8 cellular contexts compared by ENCODE assay signal in the genomic region with DNA sequence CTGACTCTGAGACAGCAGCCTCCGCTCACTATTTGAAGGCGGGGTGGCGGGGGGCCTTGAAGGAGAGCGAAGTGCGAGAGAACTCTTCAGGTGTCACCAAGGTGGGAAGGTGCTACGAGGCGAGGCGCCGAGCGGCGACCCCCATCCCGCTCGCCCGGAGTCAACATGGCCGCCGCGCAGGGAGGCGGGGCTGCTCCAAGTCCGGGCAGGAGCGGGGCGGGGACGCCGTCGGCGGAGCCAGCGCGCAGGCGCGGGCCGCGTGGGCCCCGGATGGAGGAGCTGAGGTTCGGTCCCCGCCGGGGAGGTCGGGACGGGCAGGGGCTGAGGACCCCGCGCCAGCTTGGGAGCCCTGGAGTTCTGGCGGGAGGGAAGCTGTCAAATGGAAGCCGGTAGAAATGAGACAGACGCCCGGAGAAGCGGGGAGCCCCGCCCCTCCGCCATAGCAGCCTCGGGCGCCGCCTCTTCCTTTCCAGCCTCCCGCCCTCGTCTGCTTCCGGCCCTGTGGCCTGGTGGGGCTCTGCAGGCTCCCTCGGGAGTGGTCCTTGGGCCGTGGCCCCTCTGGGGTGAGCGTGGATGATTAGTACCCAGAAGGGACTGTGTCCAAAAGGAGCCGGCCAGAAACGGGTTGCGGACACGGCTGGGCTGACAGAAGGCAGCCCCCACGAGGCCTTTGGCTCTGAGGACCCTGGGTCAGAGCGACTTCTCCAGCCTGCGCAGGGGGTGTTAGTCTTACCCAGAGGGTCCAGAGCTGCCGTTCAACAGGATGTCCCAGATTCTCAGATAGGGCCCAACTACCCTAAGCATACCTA. TPM values are rescaled to one million over a fixed set of nuclear protein-coding genes. Genes with fewer than 3 reads are reported as not detected.
A peak's percentile ranks its signal among the peaks of the same experiment; 100 is the strongest.
DNase-seq lines count a peak whose midpoint lies in the region; ATAC-seq, FAIRE-seq and TF ChIP-seq lines count a peak whose summit lies in the region.

A gene (plus strand): TSS at position 245 of the 809 bp plus-strand sequence. CDS start 2,866 bp downstream, outside the sequence.

- no peaks in the 10 kb centered on the region for H3K9me3 Mint-ChIP-seq in WTC11

- CTCF ChIA-PET in AG04449 (lab: Yijun Ruan, JAX) (interaction anchor here (0.7 to 9.4 kb wide), 35 partner anchors 9 to 287 kb away, joined by 3 to 509 read pairs (median 6); no protein-coding TSS in a partner anchor), WTC11 (lab: Charles Lee) (interaction anchor here (0.8 to 5.4 kb wide), 34 partner anchors 9 to 937 kb away, joined by 3 to 110 read pairs (median 5); a partner anchor contains a TSS)

- no peak for DNase-seq in AG04449 (ENCODE audit: low read depth, low spot score)
- DNase-seq in NCI-H2227 treated with DMSO at 0.1 percent for 48 hours (lab: John Stamatoyannopoulos, UW): peak; percentile 91
- peak; percentile 89 for DNase-seq in WTC11 (ENCODE audit: low spot score)
- DNase-seq in bronchial epithelial cell (ENCODE audit: low read depth): peak; percentile 58
- DNase-seq in islet precursor cell: peak; percentile 93
- peak; percentile 76 to 87 (median 77) for DNase-seq in stimulated activated CD4-positive, alpha-beta T cell treated with anti-CD3 and anti-CD28 coated beads, Interleukin-12 subunit alpha, Interleukin-12 subunit beta, amount 100 ng/mL, for 48 hours (ENCODE audit: low read depth in 2 of 3, low spot score in 1 of 3)

- no peaks in the 10 kb centered on the region; the same call in 1 of the 2 replicates for H3K27me3 Mint-ChIP-seq in WTC11 (ENCODE audit: low read depth)

- POLR2A ChIA-PET in AG04449 (lab: Yijun Ruan, JAX): interaction anchor here (0.6 to 2.5 kb wide), 10 partner anchors 8 to 182 kb away, joined by 3 to 34 read pairs (median 6); no protein-coding TSS in a partner anchor
- POLR2A ChIA-PET in WTC11 (lab: Charles Lee): interaction anchor here (0.6 to 3.0 kb wide), 9 partner anchors 11 to 257 kb away, joined by 3 to 19 read pairs (median 3); no protein-coding TSS in a partner anchor

- H3K4me3 Mint-ChIP-seq in WTC11: peak within 1 kb of the TSS; percentile 97

- no peaks in the 10 kb centered on the region for H3K27me3 ChIP-seq in bronchial epithelial cell (ENCODE audit: control insufficient read depth, insufficient read depth, low read length)

- peak within 1 kb of the TSS; percentile 73 for H3K4me3 ChIP-seq in AG04449 (ENCODE audit: low read depth, low read length)
- H3K4me3 ChIP-seq in bronchial epithelial cell (ENCODE audit: low read depth, low read length): peak within 1 kb of the TSS; percentile 62

- peak; percentile 28 for ATAC-seq in GM18870 (IDR thresholded peaks at IDR 0.05; ENCODE audit: unreplicated experiment)
- ATAC-seq in HG03108 (IDR thresholded peaks at IDR 0.05; ENCODE audit: unreplicated experiment): peak; percentile 48
- peak; percentile 60 for ATAC-seq in WTC11

- FAIRE-seq in bronchial epithelial cell (lab: Jason Lieb, UNC): no peak

- no peaks in the 10 kb centered on the region for H3K36me3 Mint-ChIP-seq in WTC11

- H3K4me1 Mint-ChIP-seq in WTC11: peaks cover 52% of the 10 kb centered on the region

- H3K27ac Mint-ChIP-seq in WTC11: peak within 1 kb of the TSS; percentile 98

- H3K36me3 ChIP-seq in bronchial epithelial cell (ENCODE audit: control insufficient read depth, insufficient read depth, low read length): no peaks in the 10 kb centered on the region

- TF ChIP-seq CTCF in AG04449 (IDR thresholded peaks at IDR 0.05; ENCODE audit: insufficient read depth, low read length, missing control alignments) (no peak), WTC11 (IDR thresholded peaks at IDR 0.05) (no peak), bronchial epithelial cell (IDR thresholded peaks at IDR 0.05; ENCODE audit: insufficient read depth, low read length, severe bottlenecking) (no peak)

TF ChIP-seq in WTC11, 78 proteins besides CTCF, POLR2A, EP300 and RAD21 (continues in another document):
- TF ChIP-seq SMAD4 (CRISPR knock-in tag; IDR thresholded peaks at IDR 0.05): no peak
- TF ChIP-seq, protein P1, sequence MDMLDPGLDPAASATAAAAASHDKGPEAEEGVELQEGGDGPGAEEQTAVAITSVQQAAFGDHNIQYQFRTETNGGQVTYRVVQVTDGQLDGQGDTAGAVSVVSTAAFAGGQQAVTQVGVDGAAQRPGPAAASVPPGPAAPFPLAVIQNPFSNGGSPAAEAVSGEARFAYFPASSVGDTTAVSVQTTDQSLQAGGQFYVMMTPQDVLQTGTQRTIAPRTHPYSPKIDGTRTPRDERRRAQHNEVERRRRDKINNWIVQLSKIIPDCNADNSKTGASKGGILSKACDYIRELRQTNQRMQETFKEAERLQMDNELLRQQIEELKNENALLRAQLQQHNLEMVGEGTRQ (CRISPR knock-in tag; IDR thresholded peaks at IDR 0.05): no peak
- 0 out of 2 replicates have a peak, but pooled peaks have one; percentile 22 for TF ChIP-seq FOXK1 (CRISPR knock-in tag; IDR thresholded peaks at IDR 0.05)
- peak; percentile 15; the same call in 1 of the 2 replicates for TF ChIP-seq NFE2L1 (CRISPR knock-in tag; IDR thresholded peaks at IDR 0.05)
- no peak for TF ChIP-seq GRHL2 (CRISPR knock-in tag; IDR thresholded peaks at IDR 0.05; ENCODE audit: insufficient replicate concordance, severe bottlenecking)
- TF ChIP-seq, protein P2, sequence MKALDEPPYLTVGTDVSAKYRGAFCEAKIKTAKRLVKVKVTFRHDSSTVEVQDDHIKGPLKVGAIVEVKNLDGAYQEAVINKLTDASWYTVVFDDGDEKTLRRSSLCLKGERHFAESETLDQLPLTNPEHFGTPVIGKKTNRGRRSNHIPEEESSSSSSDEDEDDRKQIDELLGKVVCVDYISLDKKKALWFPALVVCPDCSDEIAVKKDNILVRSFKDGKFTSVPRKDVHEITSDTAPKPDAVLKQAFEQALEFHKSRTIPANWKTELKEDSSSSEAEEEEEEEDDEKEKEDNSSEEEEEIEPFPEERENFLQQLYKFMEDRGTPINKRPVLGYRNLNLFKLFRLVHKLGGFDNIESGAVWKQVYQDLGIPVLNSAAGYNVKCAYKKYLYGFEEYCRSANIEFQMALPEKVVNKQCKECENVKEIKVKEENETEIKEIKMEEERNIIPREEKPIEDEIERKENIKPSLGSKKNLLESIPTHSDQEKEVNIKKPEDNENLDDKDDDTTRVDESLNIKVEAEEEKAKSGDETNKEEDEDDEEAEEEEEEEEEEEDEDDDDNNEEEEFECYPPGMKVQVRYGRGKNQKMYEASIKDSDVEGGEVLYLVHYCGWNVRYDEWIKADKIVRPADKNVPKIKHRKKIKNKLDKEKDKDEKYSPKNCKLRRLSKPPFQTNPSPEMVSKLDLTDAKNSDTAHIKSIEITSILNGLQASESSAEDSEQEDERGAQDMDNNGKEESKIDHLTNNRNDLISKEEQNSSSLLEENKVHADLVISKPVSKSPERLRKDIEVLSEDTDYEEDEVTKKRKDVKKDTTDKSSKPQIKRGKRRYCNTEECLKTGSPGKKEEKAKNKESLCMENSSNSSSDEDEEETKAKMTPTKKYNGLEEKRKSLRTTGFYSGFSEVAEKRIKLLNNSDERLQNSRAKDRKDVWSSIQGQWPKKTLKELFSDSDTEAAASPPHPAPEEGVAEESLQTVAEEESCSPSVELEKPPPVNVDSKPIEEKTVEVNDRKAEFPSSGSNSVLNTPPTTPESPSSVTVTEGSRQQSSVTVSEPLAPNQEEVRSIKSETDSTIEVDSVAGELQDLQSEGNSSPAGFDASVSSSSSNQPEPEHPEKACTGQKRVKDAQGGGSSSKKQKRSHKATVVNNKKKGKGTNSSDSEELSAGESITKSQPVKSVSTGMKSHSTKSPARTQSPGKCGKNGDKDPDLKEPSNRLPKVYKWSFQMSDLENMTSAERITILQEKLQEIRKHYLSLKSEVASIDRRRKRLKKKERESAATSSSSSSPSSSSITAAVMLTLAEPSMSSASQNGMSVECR (CRISPR knock-in tag; IDR thresholded peaks at IDR 0.05; ENCODE audit: borderline replicate concordance): peak; percentile 32; the same call in 1 of the 2 replicates
- no peak for TF ChIP-seq RORB (CRISPR knock-in tag; IDR thresholded peaks at IDR 0.05)
- no peak for TF ChIP-seq TEAD1 (CRISPR knock-in tag; IDR thresholded peaks at IDR 0.05)
- TF ChIP-seq MXD4 (CRISPR knock-in tag; IDR thresholded peaks at IDR 0.05; ENCODE audit: borderline replicate concordance): no peak
- no peak for TF ChIP-seq ZNF219 (CRISPR knock-in tag; IDR thresholded peaks at IDR 0.05; ENCODE audit: borderline replicate concordance)
- TF ChIP-seq, protein P3, sequence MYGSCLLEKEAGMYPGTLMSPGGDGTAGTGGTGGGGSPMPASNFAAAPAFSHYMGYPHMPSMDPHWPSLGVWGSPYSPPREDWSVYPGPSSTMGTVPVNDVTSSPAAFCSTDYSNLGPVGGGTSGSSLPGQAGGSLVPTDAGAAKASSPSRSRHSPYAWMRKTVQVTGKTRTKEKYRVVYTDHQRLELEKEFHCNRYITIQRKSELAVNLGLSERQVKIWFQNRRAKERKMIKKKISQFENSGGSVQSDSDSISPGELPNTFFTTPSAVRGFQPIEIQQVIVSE (CRISPR knock-in tag; IDR thresholded peaks at IDR 0.05; ENCODE audit: borderline replicate concordance): no peak
- TF ChIP-seq TEAD4 (CRISPR knock-in tag; IDR thresholded peaks at IDR 0.05): no peak
- TF ChIP-seq, protein P4, sequence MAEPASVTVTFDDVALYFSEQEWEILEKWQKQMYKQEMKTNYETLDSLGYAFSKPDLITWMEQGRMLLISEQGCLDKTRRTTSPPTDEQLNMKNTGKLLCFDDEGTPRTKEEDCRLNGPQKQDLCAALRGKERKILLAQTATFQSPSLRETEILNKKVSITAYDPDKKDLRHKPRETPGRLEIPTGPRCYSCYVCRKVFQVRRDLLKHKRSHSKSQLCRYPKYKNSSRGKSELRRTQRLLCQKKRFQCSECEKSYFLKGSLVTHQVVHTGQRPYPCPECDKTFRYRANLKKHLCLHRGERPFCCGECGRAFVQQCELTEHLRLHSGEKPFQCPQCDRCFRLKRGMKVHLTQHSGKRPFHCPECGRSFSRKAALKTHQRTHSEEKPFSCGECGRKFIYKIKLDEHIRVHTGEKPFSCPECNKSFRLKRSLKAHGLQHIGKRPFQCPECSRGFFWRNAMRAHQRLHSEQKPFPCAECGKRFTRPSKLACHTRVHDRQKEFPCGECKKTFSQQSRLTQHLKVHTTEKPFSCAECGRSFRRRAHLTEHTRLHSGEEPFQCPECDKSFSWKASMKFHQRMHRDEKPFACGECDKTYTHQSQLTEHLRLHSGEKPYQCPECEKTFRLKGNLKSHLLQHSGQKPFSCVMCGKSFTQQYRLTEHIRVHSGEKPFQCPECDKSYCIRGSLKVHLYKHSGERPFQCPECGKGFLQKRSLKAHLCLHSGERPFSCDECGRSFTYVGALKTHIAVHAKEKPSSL (CRISPR knock-in tag; conservative IDR thresholded peaks at IDR 0.05): no peak
- no peak for TF ChIP-seq SOX15 (CRISPR knock-in tag; IDR thresholded peaks at IDR 0.05)

RNA-seq across cellular contexts. Expression of the gene that starts here (rescaled TPM):
- 13.1 to 15.0 TPM (median 13.7 TPM) in 3 replicates for total RNA-seq in WTC11 (2021)
- total RNA-seq in bronchial epithelial cell: 14.2 and 20.2 TPM in 2 replicates
